Comparison of ENCODE assay signal across 9 cellular contexts in the genomic region with DNA sequence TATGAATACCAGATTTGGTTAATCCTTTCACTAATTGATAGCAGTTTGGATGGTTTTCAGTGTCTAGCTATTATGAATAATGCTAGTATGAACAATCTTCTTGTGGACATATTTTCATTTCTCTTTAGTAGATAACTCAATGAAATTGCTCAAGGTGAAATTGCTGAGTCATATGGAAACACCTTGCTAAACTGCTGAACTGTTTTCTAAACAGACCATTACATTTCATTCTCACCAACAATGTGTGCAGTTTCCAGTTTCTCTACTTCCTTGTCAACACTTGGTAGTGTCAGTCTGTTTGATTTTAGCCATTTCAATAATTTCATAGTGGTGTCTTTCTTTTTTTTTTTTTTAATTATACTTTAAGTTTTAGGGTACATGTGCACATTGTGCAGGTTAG.
"Had no signal": no experiment of that assay in that cellular context is flagged by ENCODE, and none has a peak within 500 bp of the region (broad histone marks: within the 10 kb centered on the region; RNA-seq: fewer than 3 reads in every experiment).

No MANE protein-coding gene starts in this region.

- H3K36me3 ChIP-seq: HAP-1 had no signal

- H3K4me2 ChIP-seq: GM23338 had no signal

- H3K27ac Mint-ChIP-seq: GM23338, HFFc6, IgD-negative memory B cell had no signal

- H3K9me3 ChIP-seq: HAP-1 had no signal

- H3K36me3 Mint-ChIP-seq: IgD-negative memory B cell had no signal

- H3K4me3 ChIP-seq: GM23338, HAP-1 had no signal

- DNase-seq: H7, HFFc6, Kasumi-1, KG1 had no signal

- H2AFZ ChIP-seq: GM23338 had no signal

- H3K4me1 Mint-ChIP-seq: GM23338, IgD-negative memory B cell had no signal

- H3K27ac ChIP-seq: HL-60 had no signal

- ATAC-seq: GM23338, HCT116 had no signal

- H3K27me3 Mint-ChIP-seq: IgD-negative memory B cell had no signal

- H3K9me3 Mint-ChIP-seq: GM23338, HFFc6 had no signal

- H3K4me3 Mint-ChIP-seq: GM23338, HFFc6, IgD-negative memory B cell had no signal

- H3K4me1 ChIP-seq: HAP-1 had no signal
